In genomic region chr3:132267594-132267993, GRCh38 we compare ENCODE assay signal across 17 cellular contexts. TPM values are rescaled to one million over a fixed set of nuclear protein-coding genes. Genes with fewer than 3 reads are reported as not detected.
A peak's percentile ranks its signal among the peaks of the same experiment; 100 is the strongest.
DNase-seq lines count a peak whose midpoint lies in the region; ATAC-seq and TF ChIP-seq lines count a peak whose summit lies in the region.
"Had no signal": no experiment of that assay in that cellular context is flagged by ENCODE, and none has a peak within 500 bp of the region (broad histone marks: within the 10 kb centered on the region; RNA-seq: fewer than 3 reads in every experiment).

No MANE protein-coding gene starts in this region.

- peaks cover 3 to 9% of the 10 kb centered on the region in 2 donors for H3K27me3 Mint-ChIP-seq in CD4-positive, alpha-beta memory T cell

- H2AFZ ChIP-seq in PC-3 (ENCODE audit: low read length), result no peak overlapping the region

- ATAC-seq in PC-3 (peak; percentile 37; the same call in 1 of the 2 replicates), mucosa of descending colon (peak; percentile 94), psoas muscle (no peak)
- ATAC-seq: A549, HepG2 had no signal

- H3K4me1 ChIP-seq in PC-3 (ENCODE audit: insufficient read depth, low read length) (no peaks in the 10 kb centered on the region), mucosa of descending colon (ENCODE audit: low read depth) (no peaks in the 10 kb centered on the region), psoas muscle (no peaks in the 10 kb centered on the region)
- no peaks in the 10 kb centered on the region for H3K4me1 ChIP-seq in CD4-positive, alpha-beta memory T cell (ENCODE audit: insufficient read depth, low read length)
- H3K4me1 ChIP-seq: A549, BE2C, HAP-1 had no signal

- no peak overlapping the region for H3K4me2 ChIP-seq in PC-3 (ENCODE audit: low read length)
- H3K4me2 ChIP-seq: A549 had no signal

- no peaks in the 10 kb centered on the region for H3K36me3 Mint-ChIP-seq in CD4-positive, alpha-beta memory T cell
- H3K36me3 Mint-ChIP-seq: CD14-positive monocyte; CD8-positive, alpha-beta memory T cell had no signal

- no peaks in the 10 kb centered on the region for H3K9me2 ChIP-seq in PC-3 (replicated peaks; ENCODE audit: low read length)

- no peaks in the 10 kb centered on the region for H3F3A ChIP-seq in PC-3 (ENCODE audit: low read length, unreplicated experiment)

- H3K79me2 ChIP-seq in PC-3 (ENCODE audit: low read length), result no peaks in the 10 kb centered on the region

- POLR2A ChIA-PET in PC-3 (lab: Charles Lee; ENCODE audit: unreplicated experiment), result no interaction called here
- POLR2A ChIA-PET in CD4-positive, alpha-beta memory T cell (lab: Charles Lee; ENCODE audit: partially characterized antibody), result no interaction called here

- H3K9ac ChIP-seq in PC-3 (ENCODE audit: low read length), result no peak overlapping the region

- H3K4me1 Mint-ChIP-seq in CD4-positive, alpha-beta memory T cell, result no peaks in the 10 kb centered on the region
- H3K4me1 Mint-ChIP-seq: CD8-positive, alpha-beta memory T cell had no signal

- H3K4me3 ChIP-seq in PC-3 (ENCODE audit: low read length) (no peak overlapping the region), mucosa of descending colon (no peak overlapping the region), psoas muscle (no peak overlapping the region)
- no peak overlapping the region for H3K4me3 ChIP-seq in CD4-positive, alpha-beta memory T cell (ENCODE audit: low read length in 2 of 2)
- H3K4me3 ChIP-seq: A549, HAP-1 had no signal

- H3K27me3 ChIP-seq in PC-3 (ENCODE audit: low read length), result no peaks in the 10 kb centered on the region
- H3K27me3 ChIP-seq in CD4-positive, alpha-beta memory T cell (ENCODE audit: insufficient read depth, low read length), result no peaks in the 10 kb centered on the region
- H3K27me3 ChIP-seq in psoas muscle (ENCODE audit: insufficient read depth in 3 of 3, low read length in 2 of 3), result no peaks in the 10 kb centered on the region
- H3K27me3 ChIP-seq: BE2C had no signal

- no peak overlapping the region for H3K4me3 Mint-ChIP-seq in CD4-positive, alpha-beta memory T cell
- H3K4me3 Mint-ChIP-seq: CD14-positive monocyte; CD8-positive, alpha-beta memory T cell had no signal

- WGBS in psoas muscle, 3 donors, result 88 to 92% (median 89%) methylated on average over 3 of the region's 3 CpGs

- peaks cover 0 to 4% (median 0%) of the 10 kb centered on the region in 8 donors for H3K9me3 Mint-ChIP-seq in CD4-positive, alpha-beta memory T cell
- H3K9me3 Mint-ChIP-seq: CD8-positive, alpha-beta memory T cell had no signal

- no peak for TF ChIP-seq CTCF in 22Rv1 (IDR thresholded peaks at IDR 0.05)
- TF ChIP-seq CTCF in PC-3 (conservative IDR thresholded peaks at IDR 0.05; ENCODE audit: low read depth, low read length), result no peak
- TF ChIP-seq CTCF in mucosa of descending colon (IDR thresholded peaks at IDR 0.05), result no peak
- no peak for TF ChIP-seq CTCF in psoas muscle (IDR thresholded peaks at IDR 0.05)

- no TSS peak for BruUV-seq in PC-3 (replicated peaks; lab: Mats Ljungman, UMichigan)

- intact Hi-C loops in PC-3 (cut with micrococcal nuclease), result no loop called here
- intact Hi-C loops in mucosa of descending colon (cut with DNase I, micrococcal nuclease), result no loop called here
- intact Hi-C loops in CD4-positive, alpha-beta memory T cell (cut with micrococcal nuclease), result no loop called here
- intact Hi-C loops in psoas muscle (cut with DNase I), result no loop called here

- peak; percentile 3 for DNase-seq in COLO668 (lab: John Stamatoyannopoulos, UW; ENCODE audit: unreplicated experiment)
- DNase-seq in PC-3, result no peak
- DNase-seq in mucosa of descending colon, result no peak
- no peak for DNase-seq in CD4-positive, alpha-beta memory T cell
- no peak for DNase-seq in UCSD-AML1 (lab: John Stamatoyannopoulos, UW; ENCODE audit: unreplicated experiment)
- DNase-seq in psoas muscle, result no peak
- DNase-seq: BE2C; Calu3; CD8-positive, alpha-beta memory T cell; DMS 273 treated with DMSO at 0.1 percent for 48 hours; DMS79 treated with DMSO at 0.1 percent for 48 hours; EL had no signal

- no peaks in the 10 kb centered on the region for H4K20me1 ChIP-seq in PC-3 (ENCODE audit: low read length)

- H3K27ac ChIP-seq in 22Rv1 (0 out of 2 replicates have a peak overlapping the region, but pooled peaks have one; percentile 19), PC-3 (ENCODE audit: low read length) (no peak overlapping the region), psoas muscle (no peak overlapping the region)
- no peak overlapping the region for H3K27ac ChIP-seq in CD4-positive, alpha-beta memory T cell (ENCODE audit: low read depth, low read length)

- H3K9me3 ChIP-seq in PC-3 (ENCODE audit: low read length), result no peaks in the 10 kb centered on the region
- no peaks in the 10 kb centered on the region for H3K9me3 ChIP-seq in mucosa of descending colon
- no peaks in the 10 kb centered on the region for H3K9me3 ChIP-seq in CD4-positive, alpha-beta memory T cell (ENCODE audit: control insufficient read depth in 1 of 2, low read length in 2 of 2)
- no peaks in the 10 kb centered on the region for H3K9me3 ChIP-seq in psoas muscle
- H3K9me3 ChIP-seq: A549, BE2C, HAP-1 had no signal

- no peaks in the 10 kb centered on the region for H3K36me3 ChIP-seq in PC-3 (ENCODE audit: low read depth, low read length)
- no peaks in the 10 kb centered on the region for H3K36me3 ChIP-seq in mucosa of descending colon (ENCODE audit: low read depth)
- no peaks in the 10 kb centered on the region for H3K36me3 ChIP-seq in CD4-positive, alpha-beta memory T cell (ENCODE audit: insufficient read depth, low read length)
- no peaks in the 10 kb centered on the region for H3K36me3 ChIP-seq in psoas muscle (ENCODE audit: insufficient read depth in 1 of 2, low read depth in 1 of 2)
- H3K36me3 ChIP-seq: BE2C, HAP-1 had no signal

- CTCF ChIA-PET in PC-3 (lab: Charles Lee), result no interaction called here
- CTCF ChIA-PET in CD4-positive, alpha-beta memory T cell (lab: Charles Lee; ENCODE audit: partially characterized antibody), result interaction anchor here (0.6 kb wide), 1 partner anchor 1154 kb away, joined by 3 read pairs; no protein-coding TSS in a partner anchor

- no peak overlapping the region for H3K27ac Mint-ChIP-seq in CD4-positive, alpha-beta memory T cell
- H3K27ac Mint-ChIP-seq: CD14-positive monocyte; CD8-positive, alpha-beta memory T cell had no signal

RNA-seq across cellular contexts. Expression of gene ACP3, which starts 49.6 kb away (rescaled TPM):
- total RNA-seq in PC-3 (2014; rRNA removed) (0.15 and 0.75 TPM in 2 replicates), mucosa of descending colon (10 to 100 TPM in 1 of 3 donors, 1 to 10 TPM in 2; 6.9 to 27.5 (median 9.6) TPM), psoas muscle (under 1 TPM in 3 of 4 donors, not detected in 1; 0.11 to 0.86 (median 0.30) TPM)
- total RNA-seq in CD4-positive, alpha-beta memory T cell, result not detected
- not detected for polyA plus RNA-seq in CD4-positive, alpha-beta memory T cell
- polyA plus RNA-seq in psoas muscle, result under 1 TPM; 0.04 to 0.07 (median 0.05) TPM
- total RNA-seq: CD8-positive, alpha-beta memory T cell; HepG2 had no signal
- polyA plus RNA-seq: CD8-positive, alpha-beta memory T cell; HepG2 had no signal

Comparison
In these comparisons a context has a peak if more than half of its experiments do, and no peak if none do; other contexts are left out.
1. ATAC-seq: peak in PC-3 (single experiment) and mucosa of descending colon (single experiment); none in psoas muscle (0 of 4).